In genomic region chr3:53354945-53355498, GRCh38 we compare ENCODE assay signal across 15 cellular contexts. TPM values are rescaled to one million over a fixed set of nuclear protein-coding genes. Genes with fewer than 3 reads are reported as not detected.
A peak's percentile ranks its signal among the peaks of the same experiment; 100 is the strongest.
DNase-seq lines count a peak whose midpoint lies in the region; ATAC-seq, FAIRE-seq and TF ChIP-seq lines count a peak whose summit lies in the region.
"Had no signal": no experiment of that assay in that cellular context is flagged by ENCODE, and none has a peak within 500 bp of the region (broad histone marks: within the 10 kb centered on the region; RNA-seq: fewer than 3 reads in every experiment).

No MANE protein-coding gene starts in this region.

- no peaks in the 10 kb centered on the region for H3K36me3 ChIP-seq in mucosa of descending colon (ENCODE audit: low read depth)
- H3K36me3 ChIP-seq: lower lobe of right lung had no signal

- no peaks in the 10 kb centered on the region for H3K4me1 ChIP-seq in mucosa of descending colon (ENCODE audit: low read depth)
- H3K4me1 ChIP-seq: lower lobe of right lung had no signal

- FAIRE-seq in H54 (lab: Jason Lieb, UNC) = peak; percentile 90

- ATAC-seq in mucosa of descending colon (peak; percentile 83), GM21737 (IDR thresholded peaks at IDR 0.05; ENCODE audit: unreplicated experiment) (no peak), esophagus mucosa (no peak), HG03108 (IDR thresholded peaks at IDR 0.05; ENCODE audit: unreplicated experiment) (no peak)
- ATAC-seq: lower lobe of right lung had no signal

- no peak for TF ChIP-seq CTCF in mucosa of descending colon (IDR thresholded peaks at IDR 0.05)

- DNase-seq in H54 (ENCODE audit: insufficient read length, low spot score) (no peak), NOMO-1 (lab: John Stamatoyannopoulos, UW; ENCODE audit: unreplicated experiment in 2 of 2) (peak; percentile 9 to 78), astrocyte of the hippocampus (ENCODE audit: low read depth, low spot score) (peak; percentile 29), mucosa of descending colon (no peak)
- DNase-seq: activated CD4-positive, alpha-beta T cell treated with anti-CD3 and anti-CD28 coated beads, Interleukin-2, amount 10 ng/mL, durations not matched to agents 7 days and 5 days; activated effector memory CD4-positive, alpha-beta T cell treated with Interleukin-2 at 50 U/mL for 16 hours; caudate nucleus; CD4-positive, CD25-positive, alpha-beta regulatory T cell; H9; lower lobe of right lung; NCI-H1092 had no signal

- intact Hi-C loops in mucosa of descending colon (cut with DNase I, micrococcal nuclease) = no loop called here

- H3K9me3 ChIP-seq in mucosa of descending colon = no peaks in the 10 kb centered on the region
- H3K9me3 ChIP-seq: lower lobe of right lung had no signal

- no peak overlapping the region for H3K4me3 ChIP-seq in mucosa of descending colon
- H3K4me3 ChIP-seq: hepatocyte, lower lobe of right lung had no signal

- no peak for TF ChIP-seq POLR2A in H54 (IDR thresholded peaks at IDR 0.05; ENCODE audit: low read depth, low read length)

RNA-seq across cellular contexts. Expression of gene DCP1A, which starts 7.7 kb away (rescaled TPM):
- total RNA-seq in mucosa of descending colon (10 to 100 TPM; 20.7 to 28.2 (median 21.3) TPM), esophagus mucosa (11.3 TPM)

Comparison
In these comparisons a context has a peak if more than half of its experiments do, and no peak if none do; other contexts are left out.
1. DNase-seq: peak in NOMO-1 (2 of 2) and astrocyte of the hippocampus (single experiment); none in H54 (single experiment) and mucosa of descending colon (0 of 3).